In the genomic region with DNA sequence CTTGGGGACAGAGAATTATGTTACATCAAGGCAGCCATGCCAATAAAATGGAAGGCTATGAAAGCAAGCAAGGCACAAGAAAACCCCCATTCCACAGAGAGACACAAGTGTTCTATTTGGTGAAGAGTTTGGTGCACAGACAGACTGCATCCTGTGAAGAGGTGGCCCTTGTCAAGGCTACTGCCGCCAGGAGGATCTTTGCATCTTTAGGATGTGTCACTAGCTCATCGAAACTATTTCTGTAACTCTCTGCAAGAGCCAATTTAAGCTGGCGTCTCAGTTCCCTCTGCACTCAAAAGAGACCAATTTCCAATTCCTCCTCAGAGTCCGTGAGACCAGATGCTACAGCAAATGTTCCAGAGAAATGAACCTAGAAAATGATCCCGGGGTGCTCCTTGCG, we compare ENCODE assay signal across 23 cellular contexts.
"Had no signal": no experiment of that assay in that cellular context is flagged by ENCODE, and none has a peak within 500 bp of the region (broad histone marks: within the 10 kb centered on the region; RNA-seq: fewer than 3 reads in every experiment).

No MANE protein-coding gene starts in this region.

- H3K27ac ChIP-seq: HL-60, SJCRH30 had no signal

- ATAC-seq: Panc1, PC-3, Right ventricle myocardium inferior, SK-N-SH treated with all-trans-retinoic acid at 6 μM for 48 hours had no signal

- H3K27me3 ChIP-seq: MG63, SJCRH30 had no signal

- H3K36me3 ChIP-seq: MG63, SJCRH30 had no signal

- FAIRE-seq: HTR-8/SVneo had no signal

- H3K4me3 ChIP-seq: MG63, SJCRH30 had no signal

- H3K9me3 ChIP-seq: MG63, SJCRH30 had no signal

- DNase-seq: Karpas-422, KG1, MG63, NCI-H1092, NCI-H1436, NCI-H187, NCI-H2029, NCI-H2081 treated with DMSO at 0.1 percent for 48 hours, NCI-H2171, NCI-H226, NCI-H446, NCI-H510A, NCI-H524 treated with DMSO at 0.1 percent for 48 hours, NCI-H69, NCI-H774, PC-3, SHP77 treated with DMSO at 0.1 percent for 48 hours, SJCRH30 had no signal
